8 cellular contexts compared by ENCODE assay signal in genomic region chr12:131755305-131756113, GRCh38. TPM values are rescaled to one million over a fixed set of nuclear protein-coding genes. Genes with fewer than 3 reads are reported as not detected.
A peak's percentile ranks its signal among the peaks of the same experiment; 100 is the strongest.
DNase-seq lines count a peak whose midpoint lies in the region; ATAC-seq and TF ChIP-seq lines count a peak whose summit lies in the region.

No MANE protein-coding gene starts in this region.

- no peak overlapping the region for H3K4me3 ChIP-seq in fibroblast of villous mesenchyme (ENCODE audit: low read depth, low read length)

- CTCF ChIA-PET in T-cell (lab: Charles Lee), result interaction anchor here (0.6 to 1.3 kb wide), 5 partner anchors 9 to 335 kb away, joined by 3 to 4 read pairs (median 3); no protein-coding TSS in a partner anchor

- no peak overlapping the region for H3K4me3 Mint-ChIP-seq in activated T-cell treated with anti-CD3 and anti-CD28 coated beads, Interleukin-2, amount 50 U/mL, for 24 hours
- no peak overlapping the region for H3K4me3 Mint-ChIP-seq in T-cell
- H3K4me3 Mint-ChIP-seq in T-helper 2 cell treated with Interferon-gamma antibody and Interleukin-4, amounts not matched to agents 5 μg/mL and 100 μg/mL, for 36 hours, result no peak overlapping the region

- no peak overlapping the region for H3K27ac Mint-ChIP-seq in activated T-cell treated with anti-CD3 and anti-CD28 coated beads, Interleukin-2, amount 50 U/mL, for 24 hours
- peak overlapping the region in 1 of 2 donors; percentile 67 for H3K27ac Mint-ChIP-seq in T-cell
- H3K27ac Mint-ChIP-seq in T-helper 2 cell treated with Interferon-gamma antibody and Interleukin-4, amounts not matched to agents 5 μg/mL and 100 μg/mL, for 36 hours, result no peak overlapping the region

- peaks cover 3% of the 10 kb centered on the region for H3K4me1 Mint-ChIP-seq in activated T-cell treated with anti-CD3 and anti-CD28 coated beads, Interleukin-2, amount 50 U/mL, for 24 hours (ENCODE audit: low read depth)
- H3K4me1 Mint-ChIP-seq in T-cell, result peaks cover 0 to 4% (median 2%) of the 10 kb centered on the region in 3 donors
- H3K4me1 Mint-ChIP-seq in T-helper 2 cell treated with Interferon-gamma antibody and Interleukin-4, amounts not matched to agents 5 μg/mL and 100 μg/mL, for 36 hours (ENCODE audit: low read depth), result peaks cover 7% of the 10 kb centered on the region

- H3K36me3 Mint-ChIP-seq in activated T-cell treated with anti-CD3 and anti-CD28 coated beads, Interleukin-2, amount 50 U/mL, for 24 hours (ENCODE audit: low read depth), result peaks cover 94% of the 10 kb centered on the region
- H3K36me3 Mint-ChIP-seq in T-cell, result peaks cover 59% of the 10 kb centered on the region
- peaks cover 61% of the 10 kb centered on the region for H3K36me3 Mint-ChIP-seq in T-helper 2 cell treated with Interferon-gamma antibody and Interleukin-4, amounts not matched to agents 5 μg/mL and 100 μg/mL, for 36 hours (ENCODE audit: low read depth)

- DNase-seq in activated T-cell treated with anti-CD3 and anti-CD28 coated beads, Interleukin-2, amount 50 U/mL, for 24 hours, result peak; percentile 26
- no peak for DNase-seq in activated T-cell treated with anti-CD3 and anti-CD28 coated beads for 4 hours
- DNase-seq in KBM-7, result peak; percentile 36
- DNase-seq in T-cell, result peak in 28 of 34 experiments; percentile 8 to 42 (median 24)
- DNase-seq in fibroblast of villous mesenchyme (ENCODE audit: low read depth), result peak; percentile 25
- DNase-seq in effector CD4-positive, alpha-beta T cell, result no peak
- DNase-seq in T-helper 2 cell treated with Interferon-gamma antibody and Interleukin-4, amounts not matched to agents 5 μg/mL and 100 μg/mL, for 36 hours (ENCODE audit: low spot score), result no peak

- POLR2A ChIA-PET in T-cell (lab: Charles Lee), result no interaction called here

- no peaks in the 10 kb centered on the region for H3K27me3 Mint-ChIP-seq in activated T-cell treated with anti-CD3 and anti-CD28 coated beads, Interleukin-2, amount 50 U/mL, for 24 hours
- no peaks in the 10 kb centered on the region for H3K27me3 Mint-ChIP-seq in T-cell
- H3K27me3 Mint-ChIP-seq in T-helper 2 cell treated with Interferon-gamma antibody and Interleukin-4, amounts not matched to agents 5 μg/mL and 100 μg/mL, for 36 hours (ENCODE audit: low read depth), result no peaks in the 10 kb centered on the region

- TF ChIP-seq CTCF in fibroblast of villous mesenchyme (IDR thresholded peaks at IDR 0.05; ENCODE audit: insufficient read depth, low read depth, low read length), result peak; percentile 37

- in situ Hi-C loops in KBM-7 (cut with MboI; ENCODE audit: low pct_unique_long_range_greater_than_20kb, low sequenced_read_pairs), result no loop called here

- ATAC-seq in T-cell (replicated peaks in 1 of 4), result peak; percentile 37 to 76 (median 50)
- ATAC-seq in HG03571 (IDR thresholded peaks at IDR 0.05; ENCODE audit: unreplicated experiment), result no peak

- no peaks in the 10 kb centered on the region for H3K9me3 Mint-ChIP-seq in activated T-cell treated with anti-CD3 and anti-CD28 coated beads, Interleukin-2, amount 50 U/mL, for 24 hours
- no peaks in the 10 kb centered on the region for H3K9me3 Mint-ChIP-seq in T-cell
- H3K9me3 Mint-ChIP-seq in T-helper 2 cell treated with Interferon-gamma antibody and Interleukin-4, amounts not matched to agents 5 μg/mL and 100 μg/mL, for 36 hours, result no peaks in the 10 kb centered on the region

RNA-seq across cellular contexts. Expression of gene SFSWAP, which starts 44.6 kb away (rescaled TPM):
- total RNA-seq in T-cell (100 to 1,000 TPM in 4 of 5 donors, 10 to 100 TPM in 1; 95.7 to 110 (median 106) TPM), fibroblast of villous mesenchyme (25.8 and 28.5 TPM in 2 replicates)

Comparison
In these comparisons a context has a peak if more than half of its experiments do, and no peak if none do; other contexts are left out.
1. DNase-seq: peak in activated T-cell treated with anti-CD3 and anti-CD28 coated beads, Interleukin-2, amount 50 U/mL, for 24 hours (single experiment), KBM-7 (single experiment), T-cell (28 of 34) and fibroblast of villous mesenchyme (single experiment); none in activated T-cell treated with anti-CD3 and anti-CD28 coated beads for 4 hours (single experiment), effector CD4-positive, alpha-beta T cell (single experiment) and T-helper 2 cell treated with Interferon-gamma antibody and Interleukin-4, amounts not matched to agents 5 μg/mL and 100 μg/mL, for 36 hours (single experiment).